27 cellular contexts compared by ENCODE assay signal in the genomic region with DNA sequence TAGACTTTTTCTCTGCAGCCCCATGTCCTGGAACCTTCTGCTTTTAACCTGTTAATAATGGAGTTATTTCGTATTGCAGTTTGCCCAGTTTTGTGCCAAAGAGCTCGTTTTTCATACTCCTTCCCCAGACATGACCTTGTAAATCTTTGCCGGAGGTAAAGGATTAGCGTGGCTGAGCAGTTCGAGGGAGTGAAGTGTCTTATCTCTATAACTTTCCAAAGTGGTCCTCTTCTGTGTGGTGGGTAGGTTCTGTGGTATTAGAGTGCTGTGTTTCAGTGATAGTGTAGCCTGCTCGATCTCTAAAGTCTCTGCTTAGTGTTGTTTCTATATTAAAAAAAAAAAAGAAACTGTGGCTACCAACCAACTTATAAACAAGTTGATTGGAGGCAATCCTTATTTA.
"Had no signal": no experiment of that assay in that cellular context is flagged by ENCODE, and none has a peak within 500 bp of the region (broad histone marks: within the 10 kb centered on the region; RNA-seq: fewer than 3 reads in every experiment).

No MANE protein-coding gene starts in this region.

- ATAC-seq: natural killer cell; psoas muscle; right cardiac atrium; right lobe of liver; stimulated activated effector memory CD8-positive, alpha-beta T cell treated with anti-CD3 and anti-CD28 coated beads, Interleukin-12 subunit alpha, Interleukin-12 subunit beta, amount 100 ng/mL, for 72 hours; stimulated activated naive B cell treated with anti-CD40 and anti-IgM and Interleukin-4, amounts not matched to agents 10 μg/mL and 1 μg/mL and 100 μg/mL, for 72 hours; stimulated activated naive CD8-positive, alpha-beta T cell treated with anti-CD3 and anti-CD28 coated beads, Interleukin-15, amount 100 ng/mL, for 72 hours; stimulated activated naive CD8-positive, alpha-beta T cell treated with anti-CD3 and anti-CD28 coated beads, Interleukin-15, Interleukin-2, amounts not matched to agents 100 U/mL and 50 U/mL, for 24 hours; upper lobe of right lung had no signal

- H3K9me3 Mint-ChIP-seq: natural killer cell; stimulated activated effector memory CD8-positive, alpha-beta T cell treated with anti-CD3 and anti-CD28 coated beads, Interleukin-12 subunit alpha, Interleukin-12 subunit beta, amount 100 ng/mL, for 72 hours had no signal

- H3K27me3 Mint-ChIP-seq: progenitor cell of endocrine pancreas; stimulated activated naive B cell treated with anti-CD40 and anti-IgM and Interleukin-4, amounts not matched to agents 10 μg/mL and 1 μg/mL and 100 μg/mL, for 72 hours; stimulated activated naive CD8-positive, alpha-beta T cell treated with anti-CD3 and anti-CD28 coated beads, Interleukin-15, amount 100 ng/mL, for 72 hours; type B pancreatic cell had no signal

- H3K27ac Mint-ChIP-seq: natural killer cell; nephron; neural progenitor cell; progenitor cell of endocrine pancreas; stimulated activated effector memory CD8-positive, alpha-beta T cell treated with anti-CD3 and anti-CD28 coated beads, Interleukin-12 subunit alpha, Interleukin-12 subunit beta, amount 100 ng/mL, for 72 hours; stimulated activated naive B cell treated with anti-CD40 and anti-IgM and Interleukin-4, amounts not matched to agents 10 μg/mL and 1 μg/mL and 100 μg/mL, for 72 hours; stimulated activated naive CD8-positive, alpha-beta T cell treated with anti-CD3 and anti-CD28 coated beads, Interleukin-15, amount 100 ng/mL, for 72 hours; type B pancreatic cell had no signal

- H3K36me3 Mint-ChIP-seq: natural killer cell; stimulated activated effector memory CD8-positive, alpha-beta T cell treated with anti-CD3 and anti-CD28 coated beads, Interleukin-12 subunit alpha, Interleukin-12 subunit beta, amount 100 ng/mL, for 72 hours had no signal

- H3K4me3 Mint-ChIP-seq: natural killer cell; nephron; neural progenitor cell; stimulated activated effector memory CD8-positive, alpha-beta T cell treated with anti-CD3 and anti-CD28 coated beads, Interleukin-12 subunit alpha, Interleukin-12 subunit beta, amount 100 ng/mL, for 72 hours; stimulated activated naive B cell treated with anti-CD40 and anti-IgM and Interleukin-4, amounts not matched to agents 10 μg/mL and 1 μg/mL and 100 μg/mL, for 72 hours; stimulated activated naive CD8-positive, alpha-beta T cell treated with anti-CD3 and anti-CD28 coated beads, Interleukin-15, amount 100 ng/mL, for 72 hours; type B pancreatic cell had no signal

- DNase-seq: natural killer cell; occipital lobe; ovary; posterior cingulate gyrus; psoas muscle; right cardiac atrium; right lobe of liver; sigmoid colon; small intestine; stimulated activated CD4-positive, alpha-beta T cell treated with anti-CD3 and anti-CD28 coated beads, Interleukin-15, amount 100 ng/mL, for 24 hours; stimulated activated CD4-positive, alpha-beta T cell treated with anti-CD3 and anti-CD28 coated beads, Interleukin-2, amount 100 ng/mL, for 24 hours; stimulated activated CD4-positive, alpha-beta T cell treated with anti-CD3 and anti-CD28 coated beads, Interleukin-2, amount 100 ng/mL, for 48 hours; stimulated activated CD4-positive, alpha-beta T cell treated with anti-CD3 and anti-CD28 coated beads, Interleukin-4, amount 100 ng/mL, for 24 hours; stimulated activated naive B cell treated with anti-CD40 and anti-IgM and Interleukin-4, amounts not matched to agents 10 μg/mL and 1 μg/mL and 100 μg/mL, for 72 hours; stimulated activated naive CD8-positive, alpha-beta T cell treated with anti-CD3 and anti-CD28 coated beads, Interleukin-15, amount 100 ng/mL, for 72 hours; stimulated activated naive CD8-positive, alpha-beta T cell treated with anti-CD3 and anti-CD28 coated beads, Interleukin-15, Interleukin-2, amounts not matched to agents 100 U/mL and 50 U/mL, for 24 hours; substantia nigra; testis; tibial artery; transverse colon; upper lobe of right lung; uterus had no signal

- H3K4me1 Mint-ChIP-seq: neural progenitor cell; stimulated activated naive CD8-positive, alpha-beta T cell treated with anti-CD3 and anti-CD28 coated beads, Interleukin-15, amount 100 ng/mL, for 72 hours had no signal
